Comparison of ENCODE assay signal across 24 cellular contexts in genomic region chr6:150183105-150183504, GRCh38. TPM values are rescaled to one million over a fixed set of nuclear protein-coding genes. Genes with fewer than 3 reads are reported as not detected.
DNase-seq lines count a peak whose midpoint lies in the region; ATAC-seq and TF ChIP-seq lines count a peak whose summit lies in the region.
"Had no signal": no experiment of that assay in that cellular context is flagged by ENCODE, and none has a peak within 500 bp of the region (broad histone marks: within the 10 kb centered on the region; RNA-seq: fewer than 3 reads in every experiment).

No MANE protein-coding gene starts in this region.

- H3K4me1 ChIP-seq in OCI-LY1 (ENCODE audit: insufficient read depth, low read length, severe bottlenecking) (peaks cover 23% of the 10 kb centered on the region), colonic mucosa (peaks cover 4% of the 10 kb centered on the region)
- H3K4me1 ChIP-seq: BE2C had no signal

- H3K27ac Mint-ChIP-seq in IgD-negative memory B cell, result peak overlapping the region in 2 of 3 donors; percentile 37 to 39
- no peak overlapping the region for H3K27ac Mint-ChIP-seq in stimulated activated naive B cell treated with anti-CD40 and anti-IgM and Interleukin-4, amounts not matched to agents 10 μg/mL and 1 μg/mL and 100 μg/mL, for 72 hours
- H3K27ac Mint-ChIP-seq: activated CD4-positive, alpha-beta T cell treated with anti-CD3 and anti-CD28 coated beads for 36 hours; activated CD8-positive, alpha-beta T cell treated with anti-CD3 and anti-CD28 coated beads, Interleukin-2, amount 10 ng/mL, durations not matched to agents 7 days and 5 days; activated naive CD8-positive, alpha-beta T cell; activated T-helper 2 cell treated with anti-CD3 and anti-CD28 coated beads, Interferon-gamma antibody, Interleukin-2, Interleukin-4, amounts not matched to agents 10 μg/mL and 5 μg/mL and 100 μg/mL, durations not matched to agents 14 hours and 24 hours and 36 hours; nephron progenitor cell; stimulated activated naive CD8-positive, alpha-beta T cell treated with anti-CD3 and anti-CD28 coated beads, Interleukin-15, Interleukin-2, amounts not matched to agents 100 ng/mL and 50 ng/mL, for 24 hours had no signal

- peaks cover 0 to 3% (median 0%) of the 10 kb centered on the region in 3 donors for H3K9me3 Mint-ChIP-seq in IgD-negative memory B cell
- H3K9me3 Mint-ChIP-seq in stimulated activated naive B cell treated with anti-CD40 and anti-IgM and Interleukin-4, amounts not matched to agents 10 μg/mL and 1 μg/mL and 100 μg/mL, for 72 hours, result no peaks in the 10 kb centered on the region
- H3K9me3 Mint-ChIP-seq: activated T-helper 2 cell treated with anti-CD3 and anti-CD28 coated beads, Interferon-gamma antibody, Interleukin-2, Interleukin-4, amounts not matched to agents 10 μg/mL and 5 μg/mL and 100 μg/mL, durations not matched to agents 14 hours and 24 hours and 36 hours; stimulated activated naive CD8-positive, alpha-beta T cell treated with anti-CD3 and anti-CD28 coated beads, Interleukin-15, Interleukin-2, amounts not matched to agents 100 ng/mL and 50 ng/mL, for 24 hours had no signal

- H3K9me3 ChIP-seq in OCI-LY1 (ENCODE audit: low read length) (no peaks in the 10 kb centered on the region), colonic mucosa (no peaks in the 10 kb centered on the region)
- H3K9me3 ChIP-seq: BE2C, gastrocnemius medialis, thoracic aorta had no signal

- intact Hi-C loops in colonic mucosa (cut with DNase I), result no loop called here

- DNase-seq in colonic mucosa (no peak), substantia nigra (lab: John Stamatoyannopoulos, UW) (no peak), NCI-H1694 (lab: John Stamatoyannopoulos, UW) (no peak), NCI-H446 treated with DMSO at 0.1 percent for 48 hours (lab: John Stamatoyannopoulos, UW) (no peak)
- no peak for DNase-seq in stimulated activated naive B cell treated with anti-CD40 and anti-IgM and Interleukin-4, amounts not matched to agents 10 μg/mL and 1 μg/mL and 100 μg/mL, for 72 hours
- DNase-seq: activated CD4-positive, alpha-beta T cell treated with anti-CD3 and anti-CD28 coated beads for 36 hours; activated CD8-positive, alpha-beta T cell treated with anti-CD3 and anti-CD28 coated beads, Interleukin-2, amount 10 ng/mL, durations not matched to agents 7 days and 5 days; BE2C; DMS153; gastrocnemius medialis; HCEC 1CT; hippocampal formation; NCI-H510A; nephron progenitor cell; small intestine; SW 1271 had no signal

- no peak overlapping the region for H2AFZ ChIP-seq in OCI-LY1 (ENCODE audit: low read length)

- TF ChIP-seq CTCF in OCI-LY1 (IDR thresholded peaks at IDR 0.05; ENCODE audit: low read length), result no peak
- no peak for TF ChIP-seq CTCF in colonic mucosa (IDR thresholded peaks at IDR 0.05)

- H3K27ac ChIP-seq in OCI-LY1 (ENCODE audit: low read depth, low read length, poor library complexity, severe bottlenecking) (no peak overlapping the region), colonic mucosa (peak overlapping the region; percentile 74), substantia nigra (ENCODE audit: low read depth, low read length, poor library complexity, severe bottlenecking) (no peak overlapping the region)
- H3K27ac ChIP-seq: gastrocnemius medialis, thoracic aorta had no signal

- peak overlapping the region; percentile 15; the same call in 1 of the 2 replicates for H3K4me2 ChIP-seq in OCI-LY1 (ENCODE audit: low read length)

- H3K79me2 ChIP-seq in OCI-LY1 (ENCODE audit: insufficient read depth, low read length), result no peaks in the 10 kb centered on the region

- peak overlapping the region; percentile 10 to 80 (median 58) for H3K4me3 Mint-ChIP-seq in IgD-negative memory B cell
- H3K4me3 Mint-ChIP-seq in stimulated activated naive B cell treated with anti-CD40 and anti-IgM and Interleukin-4, amounts not matched to agents 10 μg/mL and 1 μg/mL and 100 μg/mL, for 72 hours, result no peak overlapping the region
- H3K4me3 Mint-ChIP-seq: activated CD4-positive, alpha-beta T cell treated with anti-CD3 and anti-CD28 coated beads for 36 hours; activated CD8-positive, alpha-beta T cell treated with anti-CD3 and anti-CD28 coated beads, Interleukin-2, amount 10 ng/mL, durations not matched to agents 7 days and 5 days; activated naive CD8-positive, alpha-beta T cell; nephron progenitor cell; stimulated activated naive CD8-positive, alpha-beta T cell treated with anti-CD3 and anti-CD28 coated beads, Interleukin-15, Interleukin-2, amounts not matched to agents 100 ng/mL and 50 ng/mL, for 24 hours had no signal

- H3K4me3 ChIP-seq in OCI-LY1 (ENCODE audit: low read depth, low read length, poor library complexity, severe bottlenecking) (no peak overlapping the region), colonic mucosa (no peak overlapping the region)
- H3K4me3 ChIP-seq: gastrocnemius medialis, thoracic aorta had no signal

- peak; percentile 45 to 58 for ATAC-seq in stimulated activated naive B cell treated with anti-CD40 and anti-IgM and Interleukin-4, amounts not matched to agents 10 μg/mL and 1 μg/mL and 100 μg/mL, for 72 hours (replicated peaks)
- ATAC-seq: activated CD4-positive, alpha-beta T cell treated with anti-CD3 and anti-CD28 coated beads for 36 hours; activated CD8-positive, alpha-beta T cell treated with anti-CD3 and anti-CD28 coated beads, Interleukin-2, amount 10 ng/mL, durations not matched to agents 7 days and 5 days; gastrocnemius medialis had no signal

- H3K27me3 Mint-ChIP-seq in IgD-negative memory B cell, result no peaks in the 10 kb centered on the region
- H3K27me3 Mint-ChIP-seq in stimulated activated naive B cell treated with anti-CD40 and anti-IgM and Interleukin-4, amounts not matched to agents 10 μg/mL and 1 μg/mL and 100 μg/mL, for 72 hours, result no peaks in the 10 kb centered on the region

- H3K9ac ChIP-seq in OCI-LY1 (ENCODE audit: low read length) (no peak overlapping the region), colonic mucosa (ENCODE audit: low read depth in 2 of 2, low read length in 2 of 2) (no peak overlapping the region)

- H3K36me3 ChIP-seq in OCI-LY1 (ENCODE audit: insufficient read depth, low read length), result no peaks in the 10 kb centered on the region
- H3K36me3 ChIP-seq in colonic mucosa, result no peaks in the 10 kb centered on the region
- H3K36me3 ChIP-seq: BE2C, gastrocnemius medialis, thoracic aorta had no signal

- peaks cover 31 to 36% (median 34%) of the 10 kb centered on the region in 3 donors for H3K4me1 Mint-ChIP-seq in IgD-negative memory B cell
- H3K4me1 Mint-ChIP-seq in stimulated activated naive B cell treated with anti-CD40 and anti-IgM and Interleukin-4, amounts not matched to agents 10 μg/mL and 1 μg/mL and 100 μg/mL, for 72 hours, result peaks cover 30 to 42% of the 10 kb centered on the region in 2 donors
- H3K4me1 Mint-ChIP-seq: activated CD4-positive, alpha-beta T cell treated with anti-CD3 and anti-CD28 coated beads for 36 hours had no signal

- no peaks in the 10 kb centered on the region for H3F3A ChIP-seq in OCI-LY1 (ENCODE audit: insufficient read depth, low read length)

- H3K9me2 ChIP-seq in OCI-LY1 (ENCODE audit: low read depth, low read length), result no peaks in the 10 kb centered on the region

- peaks cover 5% of the 10 kb centered on the region for H3K36me3 Mint-ChIP-seq in IgD-negative memory B cell
- H3K36me3 Mint-ChIP-seq in stimulated activated naive B cell treated with anti-CD40 and anti-IgM and Interleukin-4, amounts not matched to agents 10 μg/mL and 1 μg/mL and 100 μg/mL, for 72 hours, result no peaks in the 10 kb centered on the region
- H3K36me3 Mint-ChIP-seq: activated naive CD8-positive, alpha-beta T cell had no signal

- H3K27me3 ChIP-seq in OCI-LY1 (ENCODE audit: insufficient read depth, low read length), result no peaks in the 10 kb centered on the region
- H3K27me3 ChIP-seq in colonic mucosa, result no peaks in the 10 kb centered on the region
- H3K27me3 ChIP-seq: gastrocnemius medialis had no signal

- H4K20me1 ChIP-seq in OCI-LY1 (ENCODE audit: insufficient read depth, low read length), result no peaks in the 10 kb centered on the region

RNA-seq across cellular contexts. Expression of gene PPP1R14C, which starts 40.3 kb away (rescaled TPM):
- not detected for polyA plus RNA-seq in IgD-negative memory B cell
- total RNA-seq in colonic mucosa, result 10 to 100 TPM; 23.7 to 27.3 TPM
- total RNA-seq: activated CD8-positive, alpha-beta T cell treated with anti-CD3 and anti-CD28 coated beads, Interleukin-2, amount 10 ng/mL, durations not matched to agents 7 days and 5 days; lung microvascular endothelial cell had no signal
- polyA plus RNA-seq: fibroblast of lung had no signal

Comparison
In these comparisons a context has a peak if more than half of its experiments do, and no peak if none do; other contexts are left out.
1. H3K4me3 Mint-ChIP-seq: peak in IgD-negative memory B cell (4 of 4); none in stimulated activated naive B cell treated with anti-CD40 and anti-IgM and Interleukin-4, amounts not matched to agents 10 μg/mL and 1 μg/mL and 100 μg/mL, for 72 hours (0 of 2).